In the genomic region with DNA sequence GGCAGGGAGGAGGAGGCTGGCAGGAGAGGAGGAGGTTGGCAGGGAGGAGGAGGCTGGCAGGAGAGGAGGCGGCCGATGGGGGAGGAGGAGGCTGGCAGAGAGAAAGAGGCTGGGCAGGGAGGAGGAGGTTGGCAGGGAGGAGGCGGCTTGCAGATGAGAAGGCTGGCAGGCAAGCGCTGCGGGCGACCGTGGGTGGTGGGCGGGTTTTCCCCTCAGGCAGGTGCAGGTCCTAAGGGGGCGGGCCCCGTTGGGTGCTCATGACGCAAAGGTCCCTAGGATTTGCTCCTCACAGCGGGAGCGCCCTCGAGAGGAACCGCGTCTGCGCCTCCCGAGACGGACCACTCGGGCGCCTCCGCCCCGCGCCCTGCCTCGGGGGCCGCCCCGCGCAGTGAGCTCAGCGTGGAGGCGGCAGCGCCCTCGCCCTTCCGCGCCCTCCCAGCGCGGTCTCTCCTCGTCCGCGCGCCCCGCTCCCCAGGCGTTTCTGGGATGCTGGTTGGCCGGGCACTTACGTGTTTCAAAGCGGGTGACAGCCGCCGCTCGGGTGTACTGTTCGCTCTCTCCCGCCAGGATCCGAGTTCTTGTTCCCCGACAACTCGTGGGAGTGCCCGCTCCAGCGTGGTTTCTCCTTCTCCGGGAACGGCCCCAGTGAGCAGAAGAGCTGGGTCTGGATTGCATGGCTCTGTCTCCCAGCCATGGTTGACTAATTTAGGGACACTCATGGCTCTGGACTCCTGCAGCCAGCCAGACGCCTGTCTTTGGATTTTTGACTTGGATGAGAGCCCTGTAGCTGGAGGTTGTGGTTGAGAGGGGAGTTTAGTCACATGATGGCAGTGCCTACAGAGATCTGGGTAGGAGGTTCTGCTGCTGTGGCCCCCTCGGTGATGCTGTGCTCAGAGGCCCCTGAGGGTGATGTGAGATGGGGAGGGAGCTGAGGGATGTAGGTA, we compare ENCODE assay signal across 8 cellular contexts.
DNase-seq lines count a peak whose midpoint lies in the region; TF ChIP-seq lines count a peak whose summit lies in the region.

No MANE protein-coding gene starts in this region.

- H3K36me3 Mint-ChIP-seq in activated naive CD4-positive, alpha-beta T cell treated with anti-CD3 and anti-CD28 coated beads for 36 hours (ENCODE audit: low read depth) = no peaks in the 10 kb centered on the region

- CTCF ChIA-PET in activated naive CD4-positive, alpha-beta T cell treated with anti-CD3 and anti-CD28 coated beads for 36 hours (lab: Charles Lee) = interaction anchor here (1.2 kb wide), 1 partner anchor 337 kb away, joined by 3 read pairs; no protein-coding TSS in a partner anchor

- H3K27me3 ChIP-seq in ovary = no peaks in the 10 kb centered on the region
- no peaks in the 10 kb centered on the region for H3K27me3 ChIP-seq in testis

- TF ChIP-seq CTCF in ovary (IDR thresholded peaks at IDR 0.05) = no peak
- TF ChIP-seq CTCF in testis (IDR thresholded peaks at IDR 0.05) = peak in 1 of 3 experiments; percentile 9

- H3K27ac ChIP-seq in ovary (no peak overlapping the region), testis (peak overlapping the region; percentile 16 to 57)

- H3K9me3 ChIP-seq in ovary = peaks cover 0 to 8% of the 10 kb centered on the region in 2 donors
- H3K9me3 ChIP-seq in testis = no peaks in the 10 kb centered on the region

- TF ChIP-seq POLR2A in ovary (IDR thresholded peaks at IDR 0.05) (no peak), testis (IDR thresholded peaks at IDR 0.05) (no peak)

- no peak for TF ChIP-seq EP300 in ovary (IDR thresholded peaks at IDR 0.05)

- H3K9me3 Mint-ChIP-seq in activated naive CD4-positive, alpha-beta T cell treated with anti-CD3 and anti-CD28 coated beads for 36 hours = peaks cover 1% of the 10 kb centered on the region

- 2 to 3% (median 2%) methylated on average over 42 to 59 of the region's 59 CpGs for WGBS in ovary, 3 donors
- WGBS in testis, 2 donors = 2 to 8% methylated on average over 14 to 52 of the region's 59 CpGs

- H3K4me1 Mint-ChIP-seq in activated naive CD4-positive, alpha-beta T cell treated with anti-CD3 and anti-CD28 coated beads for 36 hours (ENCODE audit: low read depth) = peaks cover 13% of the 10 kb centered on the region

- DNase-seq in DMS153 (lab: John Stamatoyannopoulos, UW) (peak; percentile 60), HT-29 (ENCODE audit: low spot score) (peak; percentile 15), SHP77 (lab: John Stamatoyannopoulos, UW) (peak; percentile 43 to 60), glomerular visceral epithelial cell (ENCODE audit: extremely low spot score) (peak; percentile 50), ovary (peak in 2 of 5 donors; percentile 16 to 40), testis (peak; percentile 94), DMS114 treated with DMSO at 0.1 percent for 48 hours (lab: John Stamatoyannopoulos, UW; ENCODE audit: unreplicated experiment) (no peak)
- peak; percentile 96 for DNase-seq in activated naive CD4-positive, alpha-beta T cell treated with anti-CD3 and anti-CD28 coated beads for 36 hours

- H3K36me3 ChIP-seq in ovary (no peaks in the 10 kb centered on the region), testis (ENCODE audit: low read depth, missing control alignments) (no peaks in the 10 kb centered on the region)

- H3K4me3 ChIP-seq in ovary (peak overlapping the region; percentile 32), testis (peak overlapping the region; percentile 39 to 63)

- intact Hi-C loops in activated naive CD4-positive, alpha-beta T cell treated with anti-CD3 and anti-CD28 coated beads for 36 hours (cut with micrococcal nuclease) = loop anchor here (1.0 to 5.0 kb wide), 4 partner anchors 63 to 251 kb away; partner anchors contain the start of genes CCDC88C and PPP4R3A
- intact Hi-C loops in ovary (cut with DNase I) = no loop called here
- intact Hi-C loops in testis (cut with DNase I; ENCODE audit: low total_unique reads) = no loop called here

- no peaks in the 10 kb centered on the region for H3K4me1 ChIP-seq in ovary (ENCODE audit: insufficient read depth)
- no peaks in the 10 kb centered on the region for H3K4me1 ChIP-seq in testis

- no peaks in the 10 kb centered on the region for H3K27me3 Mint-ChIP-seq in activated naive CD4-positive, alpha-beta T cell treated with anti-CD3 and anti-CD28 coated beads for 36 hours (ENCODE audit: low read depth)

- H3K4me3 Mint-ChIP-seq in activated naive CD4-positive, alpha-beta T cell treated with anti-CD3 and anti-CD28 coated beads for 36 hours = peak overlapping the region; percentile 74

- no peak overlapping the region for H3K27ac Mint-ChIP-seq in activated naive CD4-positive, alpha-beta T cell treated with anti-CD3 and anti-CD28 coated beads for 36 hours

Comparison
In these comparisons a context has a peak if more than half of its experiments do, and no peak if none do; other contexts are left out.
1. H3K27ac ChIP-seq: peak in testis (2 of 2); none in ovary (0 of 2).